ENCODE assay signal across 8 cellular contexts in genomic region chr1:245310605-245311531, GRCh38.
A peak's percentile ranks its signal among the peaks of the same experiment; 100 is the strongest.
DNase-seq lines count a peak whose midpoint lies in the region; ATAC-seq and TF ChIP-seq lines count a peak whose summit lies in the region.

No MANE protein-coding gene starts in this region.

- H3K4me1 Mint-ChIP-seq in glutamatergic neuron (ENCODE audit: low read depth, unreplicated experiment), result peaks cover 5% of the 10 kb centered on the region

- ATAC-seq in HG02884 (IDR thresholded peaks at IDR 0.05; ENCODE audit: unreplicated experiment) (peak; percentile 69), left colon (no peak)

- no peak for TF ChIP-seq CTCF in glutamatergic neuron (IDR thresholded peaks at IDR 0.05; ENCODE audit: partially characterized antibody, unreplicated experiment)

- DNase-seq in DMS 273 (lab: John Stamatoyannopoulos, UW; ENCODE audit: unreplicated experiment) (peak; percentile 7), DMS 273 treated with DMSO at 0.1 percent for 48 hours (lab: John Stamatoyannopoulos, UW) (no peak), glutamatergic neuron (peak; percentile 44), left colon (no peak)
- DNase-seq in activated CD4-positive, CD25-positive, alpha-beta regulatory T cell (lab: John Stamatoyannopoulos, UW), result no peak
- no peak for DNase-seq in stimulated activated CD8-positive, alpha-beta memory T cell treated with anti-CD3 and anti-CD28 coated beads, Interleukin-4, amount 100 ng/mL, for 48 hours

- H3K9me3 Mint-ChIP-seq in glutamatergic neuron (ENCODE audit: unreplicated experiment), result peaks cover 3% of the 10 kb centered on the region

- H3K27me3 Mint-ChIP-seq in glutamatergic neuron (ENCODE audit: unreplicated experiment), result peaks cover 3% of the 10 kb centered on the region

- H3K36me3 Mint-ChIP-seq in glutamatergic neuron (ENCODE audit: unreplicated experiment), result no peaks in the 10 kb centered on the region

- H3K4me3 Mint-ChIP-seq in glutamatergic neuron (ENCODE audit: unreplicated experiment), result no peak overlapping the region

- intact Hi-C loops in left colon (cut with DNase I, micrococcal nuclease), result no loop called here

- H3K27ac Mint-ChIP-seq in glutamatergic neuron (ENCODE audit: unreplicated experiment), result no peak overlapping the region

TF ChIP-seq in PFSK-1, 5 proteins besides CTCF, POLR2A, EP300 and RAD21:
- no peak for TF ChIP-seq POLR2AphosphoS5 (IDR thresholded peaks at IDR 0.05; ENCODE audit: low read depth, low read length)
- peak; percentile 55 for TF ChIP-seq FOXP2 (optimal IDR thresholded peaks at IDR 0.05; ENCODE audit: borderline replicate concordance, extremely low read depth, extremely low read length, insufficient read depth)
- TF ChIP-seq, protein P1, sequence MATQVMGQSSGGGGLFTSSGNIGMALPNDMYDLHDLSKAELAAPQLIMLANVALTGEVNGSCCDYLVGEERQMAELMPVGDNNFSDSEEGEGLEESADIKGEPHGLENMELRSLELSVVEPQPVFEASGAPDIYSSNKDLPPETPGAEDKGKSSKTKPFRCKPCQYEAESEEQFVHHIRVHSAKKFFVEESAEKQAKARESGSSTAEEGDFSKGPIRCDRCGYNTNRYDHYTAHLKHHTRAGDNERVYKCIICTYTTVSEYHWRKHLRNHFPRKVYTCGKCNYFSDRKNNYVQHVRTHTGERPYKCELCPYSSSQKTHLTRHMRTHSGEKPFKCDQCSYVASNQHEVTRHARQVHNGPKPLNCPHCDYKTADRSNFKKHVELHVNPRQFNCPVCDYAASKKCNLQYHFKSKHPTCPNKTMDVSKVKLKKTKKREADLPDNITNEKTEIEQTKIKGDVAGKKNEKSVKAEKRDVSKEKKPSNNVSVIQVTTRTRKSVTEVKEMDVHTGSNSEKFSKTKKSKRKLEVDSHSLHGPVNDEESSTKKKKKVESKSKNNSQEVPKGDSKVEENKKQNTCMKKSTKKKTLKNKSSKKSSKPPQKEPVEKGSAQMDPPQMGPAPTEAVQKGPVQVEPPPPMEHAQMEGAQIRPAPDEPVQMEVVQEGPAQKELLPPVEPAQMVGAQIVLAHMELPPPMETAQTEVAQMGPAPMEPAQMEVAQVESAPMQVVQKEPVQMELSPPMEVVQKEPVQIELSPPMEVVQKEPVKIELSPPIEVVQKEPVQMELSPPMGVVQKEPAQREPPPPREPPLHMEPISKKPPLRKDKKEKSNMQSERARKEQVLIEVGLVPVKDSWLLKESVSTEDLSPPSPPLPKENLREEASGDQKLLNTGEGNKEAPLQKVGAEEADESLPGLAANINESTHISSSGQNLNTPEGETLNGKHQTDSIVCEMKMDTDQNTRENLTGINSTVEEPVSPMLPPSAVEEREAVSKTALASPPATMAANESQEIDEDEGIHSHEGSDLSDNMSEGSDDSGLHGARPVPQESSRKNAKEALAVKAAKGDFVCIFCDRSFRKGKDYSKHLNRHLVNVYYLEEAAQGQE (IDR thresholded peaks at IDR 0.05; ENCODE audit: insufficient read depth in 1 of 2, low read depth in 2 of 2, low read length in 2 of 2), result no peak

Comparison
In these comparisons a context has a peak if more than half of its experiments do, and no peak if none do; other contexts are left out.
1. DNase-seq: peak in DMS 273 (single experiment) and glutamatergic neuron (single experiment); none in DMS 273 treated with DMSO at 0.1 percent for 48 hours (single experiment), activated CD4-positive, CD25-positive, alpha-beta regulatory T cell (0 of 4), left colon (0 of 2) and stimulated activated CD8-positive, alpha-beta memory T cell treated with anti-CD3 and anti-CD28 coated beads, Interleukin-4, amount 100 ng/mL, for 48 hours (single experiment).